ENCODE assay signal across 11 cellular contexts in genomic region chr5:81748556-81748955, GRCh38.
DNase-seq lines count a peak whose midpoint lies in the region; ATAC-seq and TF ChIP-seq lines count a peak whose summit lies in the region.
"Had no signal": no experiment of that assay in that cellular context is flagged by ENCODE, and none has a peak within 500 bp of the region (broad histone marks: within the 10 kb centered on the region; RNA-seq: fewer than 3 reads in every experiment).

No MANE protein-coding gene starts in this region.

- H2AFZ ChIP-seq in DND-41 (ENCODE audit: low read depth, low read length) (no peak overlapping the region), KMS-11 (ENCODE audit: low read depth) (no peak overlapping the region), parathyroid adenoma (no peak overlapping the region)

- peaks cover 10% of the 10 kb centered on the region; the same call in 1 of the 2 replicates for H3K36me3 ChIP-seq in DND-41 (ENCODE audit: insufficient read depth, low read length)
- H3K36me3 ChIP-seq in KMS-11 (ENCODE audit: insufficient read depth), result no peaks in the 10 kb centered on the region
- H3K36me3 ChIP-seq in parathyroid adenoma (ENCODE audit: control insufficient read depth, insufficient read depth, low read length), result no peaks in the 10 kb centered on the region

- H3K4me2 ChIP-seq in DND-41 (ENCODE audit: insufficient read depth, low read length) (peak overlapping the region; percentile 75), KMS-11 (peak overlapping the region; percentile 64), parathyroid adenoma (ENCODE audit: low read length) (peak overlapping the region; percentile 70)

- H3K27ac ChIP-seq in DND-41 (ENCODE audit: low read length), result peak overlapping the region; percentile 82
- H3K27ac ChIP-seq in KMS-11, result peak overlapping the region; percentile 61; the same call in 1 of the 2 replicates
- no peak overlapping the region for H3K27ac ChIP-seq in parathyroid adenoma

- H3K9ac ChIP-seq in DND-41 (ENCODE audit: low read depth, low read length), result peak overlapping the region; percentile 74
- peak overlapping the region; percentile 6; the same call in 1 of the 2 replicates for H3K9ac ChIP-seq in KMS-11
- no peak overlapping the region for H3K9ac ChIP-seq in parathyroid adenoma

- H3K9me3 ChIP-seq in DND-41 (ENCODE audit: insufficient read depth, low read length, severe bottlenecking) (no peaks in the 10 kb centered on the region), parathyroid adenoma (ENCODE audit: control insufficient read depth, low read length) (no peaks in the 10 kb centered on the region)

- TF ChIP-seq CTCF in DND-41 (IDR thresholded peaks at IDR 0.05; ENCODE audit: borderline replicate concordance, extremely low read depth, low read length, poor library complexity, severe bottlenecking) (peak; percentile 53), KMS-11 (conservative IDR thresholded peaks at IDR 0.05; ENCODE audit: low read depth, low read length) (no peak), parathyroid adenoma (IDR thresholded peaks at IDR 0.05) (no peak)

- peaks cover 73% of the 10 kb centered on the region for H3K79me2 ChIP-seq in DND-41 (ENCODE audit: insufficient read depth, low read length)
- H3K79me2 ChIP-seq in KMS-11 (ENCODE audit: insufficient read depth, low read depth), result peaks cover 64% of the 10 kb centered on the region
- peaks cover 10% of the 10 kb centered on the region for H3K79me2 ChIP-seq in parathyroid adenoma

- DNase-seq in DND-41 (no peak), cerebellar cortex (ENCODE audit: low spot score) (peak; percentile 49), NCI-H2029 treated with DMSO at 0.1 percent for 48 hours (lab: John Stamatoyannopoulos, UW) (no peak), RKO (ENCODE audit: low spot score) (no peak)
- DNase-seq: NCI-H1105; stimulated activated CD4-positive, alpha-beta T cell treated with anti-CD3 and anti-CD28 coated beads, Interleukin-1b, Interleukin-23, amount 100 ng/mL, for 48 hours; T-helper 9 cell had no signal

- H3K4me3 ChIP-seq in DND-41 (ENCODE audit: low read depth in 1 of 2, low read length in 2 of 2) (peak overlapping the region; percentile 69 to 76; a peak in 3 of 4 replicates), KMS-11 (IDR thresholded peaks at IDR 0.05; ENCODE audit: insufficient read depth, low read depth, low read length) (no peak overlapping the region), parathyroid adenoma (ENCODE audit: low read depth, low read length) (peak overlapping the region; percentile 67)

- ATAC-seq in DND-41 (ENCODE audit: insufficient read depth, low read depth) (no peak), GM18520 (IDR thresholded peaks at IDR 0.05; ENCODE audit: unreplicated experiment) (no peak), GM21786 (IDR thresholded peaks at IDR 0.05; ENCODE audit: unreplicated experiment) (no peak)

- H4K20me1 ChIP-seq in DND-41 (ENCODE audit: insufficient read depth, low read length) (peaks cover 42% of the 10 kb centered on the region), KMS-11 (ENCODE audit: insufficient read depth) (peaks cover 27% of the 10 kb centered on the region)

- H3K4me1 ChIP-seq in DND-41 (ENCODE audit: insufficient read depth, low read length), result peaks cover 58% of the 10 kb centered on the region
- H3K4me1 ChIP-seq in KMS-11 (ENCODE audit: low read depth, poor library complexity, severe bottlenecking), result peaks cover 60% of the 10 kb centered on the region
- peaks cover 10% of the 10 kb centered on the region for H3K4me1 ChIP-seq in parathyroid adenoma

- H3K27me3 ChIP-seq in DND-41 (ENCODE audit: insufficient read depth, low read length, poor library complexity) (no peaks in the 10 kb centered on the region), KMS-11 (ENCODE audit: insufficient read depth, low read depth) (no peaks in the 10 kb centered on the region), parathyroid adenoma (ENCODE audit: control insufficient read depth, insufficient read depth, low read length) (no peaks in the 10 kb centered on the region)
